Comparison of ENCODE assay signal across 7 cellular contexts in genomic region chr1:83342995-83343394, GRCh38.
DNase-seq lines count a peak whose midpoint lies in the region; ATAC-seq, FAIRE-seq and TF ChIP-seq lines count a peak whose summit lies in the region.
"Not testable (repeated sequence)": the region's sequence is repeated elsewhere in the genome, so short reads cannot be mapped to it uniquely, and the experiment has no call there.

No MANE protein-coding gene starts in this region.

- ATAC-seq in heart right ventricle, result peak in 6 of 8 donors; percentile 33 to 76 (median 60)
- ATAC-seq in right cardiac atrium, lower lobe of right lung: not testable (repeated sequence)

- DNase-seq in GM12891 (ENCODE audit: insufficient read length, low spot score), result not testable (repeated sequence)
- DNase-seq in adrenal gland (peak in 4 of 7 donors; percentile 1 to 58 (median 12)), epithelial cell of esophagus (ENCODE audit: low read depth) (peak; percentile 1), heart right ventricle (peak; percentile 15 to 42), right cardiac atrium (peak in 2 of 3 donors; percentile 11 to 51), lower lobe of right lung (peak; percentile 12), spleen (peak; percentile 23)

- intact Hi-C loops in adrenal gland (cut with DNase I); heart right ventricle (cut with DNase I); right cardiac atrium (cut with DNase I); lower lobe of right lung (cut with DNase I); spleen (cut with DNase I; ENCODE audit: low total_unique reads): not testable (repeated sequence)

- H3K27ac ChIP-seq in adrenal gland; right cardiac atrium (ENCODE audit: low read length); lower lobe of right lung; spleen: not testable (repeated sequence)
- H3K27ac ChIP-seq in heart right ventricle, result peak overlapping the region in 1 of 10 donors; percentile 12

- not testable (repeated sequence) for H3K27me3 ChIP-seq in adrenal gland; heart right ventricle; right cardiac atrium (ENCODE audit: control insufficient read depth, insufficient read depth); lower lobe of right lung (ENCODE audit: low read depth); spleen (replicated peaks in 1 of 7)

- not testable (repeated sequence) for H3K36me3 ChIP-seq in adrenal gland (replicated peaks in 1 of 2); heart right ventricle; lower lobe of right lung; spleen

- not testable (repeated sequence) for TF ChIP-seq CTCF in adrenal gland (IDR thresholded peaks at IDR 0.05); epithelial cell of esophagus (IDR thresholded peaks at IDR 0.05; ENCODE audit: insufficient read depth, low read depth, low read length, missing control alignments); heart right ventricle (IDR thresholded peaks at IDR 0.05); lower lobe of right lung (IDR thresholded peaks at IDR 0.05); spleen (IDR thresholded peaks at IDR 0.05 in 8 of 11, conservative IDR thresholded peaks at IDR 0.05 in 3 of 11)

- FAIRE-seq in GM12891 (lab: Jason Lieb, UNC), result peak; percentile 43

- TF ChIP-seq POLR2A in GM12891 (IDR thresholded peaks at IDR 0.05; ENCODE audit: low read depth, low read length); adrenal gland (IDR thresholded peaks at IDR 0.05); spleen (IDR thresholded peaks at IDR 0.05): not testable (repeated sequence)

- not testable (repeated sequence) for H3K9me3 ChIP-seq in adrenal gland (replicated peaks in 1 of 3); heart right ventricle; right cardiac atrium (ENCODE audit: control insufficient read depth, low read length); lower lobe of right lung; spleen

- not testable (repeated sequence) for H3K4me1 ChIP-seq in adrenal gland (replicated peaks in 1 of 2); right cardiac atrium (ENCODE audit: control insufficient read depth, insufficient read depth, low read length); lower lobe of right lung; spleen
- H3K4me1 ChIP-seq in heart right ventricle, result peaks cover 0 to 14% (median 0%) of the 10 kb centered on the region in 9 donors

- H3K4me3 ChIP-seq in adrenal gland; epithelial cell of esophagus (ENCODE audit: low read length); heart right ventricle; right cardiac atrium (ENCODE audit: low read length); lower lobe of right lung; spleen: not testable (repeated sequence)
